8 cellular contexts compared by ENCODE assay signal in genomic region chr17:47188266-47188665, GRCh38. TPM values are rescaled to one million over a fixed set of nuclear protein-coding genes. Genes with fewer than 3 reads are reported as not detected.
DNase-seq lines count a peak whose midpoint lies in the region; ATAC-seq and TF ChIP-seq lines count a peak whose summit lies in the region.

No MANE protein-coding gene starts in this region.

- DNase-seq in CD1c-positive myeloid dendritic cell (ENCODE audit: extremely low spot score) (peak; percentile 57), WTC11 (ENCODE audit: low spot score) (no peak), fibroblast of the conjunctiva (ENCODE audit: low read depth) (peak; percentile 18), ovary (no peak), hypothalamus (lab: John Stamatoyannopoulos, UW) (no peak)

- H3K27ac Mint-ChIP-seq in WTC11 = peak overlapping the region; percentile 87

- no peak for TF ChIP-seq POLR2A in ovary (IDR thresholded peaks at IDR 0.05)

- H3K9me3 ChIP-seq in ovary = no peaks in the 10 kb centered on the region

- TF ChIP-seq CTCF in WTC11 (IDR thresholded peaks at IDR 0.05) (no peak), ovary (IDR thresholded peaks at IDR 0.05) (no peak)

- 2% methylated on average over 6 of the region's 6 CpGs for WGBS in ovary, 3 donors

- peaks cover 3% of the 10 kb centered on the region; the same call in 1 of the 2 replicates for H3K27me3 Mint-ChIP-seq in WTC11 (ENCODE audit: low read depth)

- H3K27ac ChIP-seq in ovary = peak overlapping the region; percentile 89 to 97

- TF ChIP-seq EP300 in ovary (IDR thresholded peaks at IDR 0.05) = no peak

- H3K4me1 ChIP-seq in ovary (ENCODE audit: insufficient read depth) = peaks cover 3% of the 10 kb centered on the region

- peaks cover 3% of the 10 kb centered on the region; the same call in 1 of the 2 replicates for H3K9me3 Mint-ChIP-seq in WTC11

- no peaks in the 10 kb centered on the region for H3K36me3 Mint-ChIP-seq in WTC11

- CTCF ChIA-PET in WTC11 (lab: Charles Lee) = no interaction called here

- no peaks in the 10 kb centered on the region for H3K27me3 ChIP-seq in ovary

- peak overlapping the region; percentile 96 for H3K4me3 ChIP-seq in ovary

- POLR2A ChIA-PET in WTC11 (lab: Charles Lee) = no interaction called here

- peak overlapping the region; percentile 95 for H3K4me3 Mint-ChIP-seq in WTC11

- intact Hi-C loops in ovary (cut with DNase I) = no loop called here

- peaks cover 30% of the 10 kb centered on the region for H3K4me1 Mint-ChIP-seq in WTC11

- ATAC-seq in HG03135 (IDR thresholded peaks at IDR 0.05; ENCODE audit: unreplicated experiment) (peak; percentile 4), WTC11 (no peak), HG02981 (IDR thresholded peaks at IDR 0.05; ENCODE audit: unreplicated experiment) (no peak), GM21360 (IDR thresholded peaks at IDR 0.05; ENCODE audit: unreplicated experiment) (no peak)

- H3K36me3 ChIP-seq in ovary = no peaks in the 10 kb centered on the region

TF ChIP-seq in WTC11, 78 proteins besides CTCF, POLR2A, EP300 and RAD21:
- TF ChIP-seq RORB (CRISPR knock-in tag; IDR thresholded peaks at IDR 0.05) = no peak
- TF ChIP-seq, protein P1, sequence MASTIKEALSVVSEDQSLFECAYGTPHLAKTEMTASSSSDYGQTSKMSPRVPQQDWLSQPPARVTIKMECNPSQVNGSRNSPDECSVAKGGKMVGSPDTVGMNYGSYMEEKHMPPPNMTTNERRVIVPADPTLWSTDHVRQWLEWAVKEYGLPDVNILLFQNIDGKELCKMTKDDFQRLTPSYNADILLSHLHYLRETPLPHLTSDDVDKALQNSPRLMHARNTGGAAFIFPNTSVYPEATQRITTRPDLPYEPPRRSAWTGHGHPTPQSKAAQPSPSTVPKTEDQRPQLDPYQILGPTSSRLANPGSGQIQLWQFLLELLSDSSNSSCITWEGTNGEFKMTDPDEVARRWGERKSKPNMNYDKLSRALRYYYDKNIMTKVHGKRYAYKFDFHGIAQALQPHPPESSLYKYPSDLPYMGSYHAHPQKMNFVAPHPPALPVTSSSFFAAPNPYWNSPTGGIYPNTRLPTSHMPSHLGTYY (CRISPR knock-in tag; IDR thresholded peaks at IDR 0.05) = no peak
- TF ChIP-seq SP1 (CRISPR knock-in tag; conservative IDR thresholded peaks at IDR 0.05) = no peak
- TF ChIP-seq MAX (CRISPR knock-in tag; IDR thresholded peaks at IDR 0.05) = no peak
- TF ChIP-seq SMAD3 (CRISPR knock-in tag; IDR thresholded peaks at IDR 0.05; ENCODE audit: borderline replicate concordance) = no peak
- TF ChIP-seq CDX4 (CRISPR knock-in tag; IDR thresholded peaks at IDR 0.05; ENCODE audit: borderline replicate concordance) = no peak
- no peak for TF ChIP-seq MLX (CRISPR knock-in tag; IDR thresholded peaks at IDR 0.05)
- no peak for TF ChIP-seq CREM (CRISPR knock-in tag; IDR thresholded peaks at IDR 0.05)
- no peak for TF ChIP-seq ZNF263 (CRISPR knock-in tag; IDR thresholded peaks at IDR 0.05; ENCODE audit: low read depth)

RNA-seq across cellular contexts. Expression of gene CDC27, which starts 0.8 kb away (rescaled TPM):
- 83.0 to 83.6 TPM (median 83.3 TPM) in 3 replicates for total RNA-seq in WTC11 (2021)
- total RNA-seq in ovary = 10 to 100 TPM; 29.8 to 76.8 (median 64.6) TPM
- 10 to 100 TPM; 20.5 to 37.8 TPM for polyA plus RNA-seq in ovary

RNA-seq across cellular contexts. Expression of gene MYL4, which starts 20.9 kb away (rescaled TPM):
- total RNA-seq in WTC11 (2021) (0.50 TPM in 1 of 3 replicates, not detected in the others), ovary (under 1 TPM in 2 of 7 donors, not detected in 5; 0.33 to 0.79 TPM)
- under 1 TPM; 0.28 to 0.41 TPM for polyA plus RNA-seq in ovary

Comparison
In these comparisons a context has a peak if more than half of its experiments do, and no peak if none do; other contexts are left out.
1. DNase-seq: peak in CD1c-positive myeloid dendritic cell (single experiment) and fibroblast of the conjunctiva (single experiment); none in WTC11 (single experiment), ovary (0 of 5) and hypothalamus (0 of 51).